ENCODE assay signal across 1 cellular context in genomic region chr11:65260756-65261590, GRCh38.
TF ChIP-seq lines count a peak whose summit lies in the region.

No MANE protein-coding gene starts in this region.

TF ChIP-seq in HEK293, 187 proteins besides CTCF, POLR2A, EP300 and RAD21 (continued from another document):
- TF ChIP-seq ZNF18 (tag by site-specific recombination; IDR thresholded peaks at IDR 0.05), result no peak
- peak; percentile 61; the same call in 1 of the 2 replicates for TF ChIP-seq ZBTB10 (tag by site-specific recombination; IDR thresholded peaks at IDR 0.05)
- peak; percentile 96 for TF ChIP-seq PRDM10 (tag by site-specific recombination; IDR thresholded peaks at IDR 0.05)
- TF ChIP-seq ZNF677 (tag by site-specific recombination; IDR thresholded peaks at IDR 0.05), result no peak
- peak; percentile 31; the same call in 1 of the 2 replicates for TF ChIP-seq YY2 (tag by site-specific recombination; IDR thresholded peaks at IDR 0.05)
